ENCODE assay signal across 35 cellular contexts in the genomic region with DNA sequence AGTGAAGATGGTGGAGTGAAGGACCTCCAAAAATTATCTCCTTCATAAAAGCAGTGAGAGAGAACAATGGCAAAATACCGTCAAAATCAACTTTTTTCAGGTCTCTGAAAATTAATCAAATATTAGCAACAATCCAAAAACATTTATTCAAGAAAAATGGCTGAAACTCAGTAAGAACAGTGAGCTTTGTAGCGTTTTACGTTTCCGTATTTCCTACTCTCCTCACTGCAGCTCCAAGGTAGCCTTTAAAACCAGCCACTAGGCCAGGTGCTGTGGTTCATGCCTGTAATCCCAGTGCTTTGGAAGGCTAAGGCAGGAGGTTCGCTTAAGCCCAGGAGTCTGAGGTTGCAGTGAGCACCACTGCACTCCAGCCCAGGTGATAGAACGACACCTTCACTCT. TPM values are rescaled to one million over a fixed set of nuclear protein-coding genes. Genes with fewer than 3 reads are reported as not detected.
"Had no signal": no experiment of that assay in that cellular context is flagged by ENCODE, and none has a peak within 500 bp of the region (broad histone marks: within the 10 kb centered on the region; RNA-seq: fewer than 3 reads in every experiment).

No MANE protein-coding gene starts in this region.

- H3K27me3 Mint-ChIP-seq: activated CD4-positive, alpha-beta memory T cell treated with anti-CD3 and anti-CD28 coated beads for 36 hours; activated naive CD8-positive, alpha-beta T cell treated with anti-CD3 and anti-CD28 coated beads, Interleukin-2, amount 10 ng/mL, durations not matched to agents 7 days and 5 days had no signal

- FAIRE-seq: astrocyte, bronchial epithelial cell had no signal

- H3K4me3 Mint-ChIP-seq: activated B cell treated with CpG ODN at 0.5 μM for 24 hours; activated CD4-positive, alpha-beta memory T cell treated with anti-CD3 and anti-CD28 coated beads for 36 hours; activated naive CD4-positive, alpha-beta T cell treated with anti-CD3 and anti-CD28 coated beads for 36 hours; activated naive CD8-positive, alpha-beta T cell treated with anti-CD3 and anti-CD28 coated beads, Interleukin-2, amount 10 ng/mL, durations not matched to agents 7 days and 5 days; activated T-cell treated with anti-CD3 and anti-CD28 coated beads, Interleukin-2, amount 50 U/mL, for 4 hours; activated T-helper 1 cell treated with anti-CD3 and anti-CD28 coated beads, Interleukin-12 subunit alpha, Interleukin-12 subunit beta, Interleukin-2, Interleukin-4 antibody, amounts not matched to agents 30 ng/mL and 10 ng/mL and 1 ng/mL, durations not matched to agents 14 hours and 24 hours and 36 hours had no signal

- H3K4me3 ChIP-seq: body of pancreas, PC-9 had no signal

- H3K27ac ChIP-seq: body of pancreas, KMS-11, PC-9, VCaP had no signal

- DNase-seq: activated B cell treated with CpG ODN at 0.5 μM for 24 hours; activated CD4-positive, alpha-beta memory T cell treated with anti-CD3 and anti-CD28 coated beads for 36 hours; activated CD4-positive, alpha-beta T cell treated with anti-CD3 and anti-CD28 coated beads for 4 hours; activated CD4-positive, alpha-beta T cell treated with anti-CD3 and anti-CD28 coated beads, Interleukin-2, amount 50 U/mL, for 1 hour; activated CD4-positive, CD25-positive, alpha-beta regulatory T cell treated with anti-CD3 and anti-CD28 coated beads, Interleukin-2, amount 50 U/mL, for 72 hours; activated CD8-positive, alpha-beta memory T cell treated with anti-CD3 and anti-CD28 coated beads, Interleukin-2, amount 50 U/mL, for 4 hours; activated gamma-delta T cell treated with Interleukin-2 at 50 U/mL for 16 hours; activated naive CD4-positive, alpha-beta T cell treated with anti-CD3 and anti-CD28 coated beads for 36 hours; activated naive CD8-positive, alpha-beta T cell treated with anti-CD3 and anti-CD28 coated beads, Interleukin-2, amount 10 ng/mL, durations not matched to agents 7 days and 5 days; activated T-cell treated with anti-CD3 and anti-CD28 coated beads for 4 hours; activated T-cell treated with anti-CD3 and anti-CD28 coated beads, Interleukin-2, amount 50 U/mL, for 4 hours; amygdala; body of pancreas; caudate nucleus; MM.1S; MV-4-11; NCI-H1092; NCI-H1436 treated with DMSO at 0.1 percent for 48 hours; NCI-H1694 treated with DMSO at 0.1 percent for 48 hours; NCI-H2029; NCI-H510A; NCI-H526; NCI-H748 treated with DMSO at 0.1 percent for 48 hours; NK-92 treated with Interleukin-12 subunit alpha and Interleukin-12 subunit beta, amount 100 ng/mL, for 24 hours; PC-9; Right ventricle myocardium superior; SW 1271; T-helper 1 cell; T-helper 2 cell; T-helper 9 cell had no signal

- H3K4me1 Mint-ChIP-seq: activated B cell treated with CpG ODN at 0.5 μM for 24 hours had no signal

- H3K4me1 ChIP-seq: body of pancreas had no signal

- H3K27ac Mint-ChIP-seq: activated B cell treated with CpG ODN at 0.5 μM for 24 hours; activated CD4-positive, alpha-beta memory T cell treated with anti-CD3 and anti-CD28 coated beads for 36 hours; activated naive CD8-positive, alpha-beta T cell treated with anti-CD3 and anti-CD28 coated beads, Interleukin-2, amount 10 ng/mL, durations not matched to agents 7 days and 5 days; activated T-helper 1 cell treated with anti-CD3 and anti-CD28 coated beads, Interleukin-12 subunit alpha, Interleukin-12 subunit beta, Interleukin-2, Interleukin-4 antibody, amounts not matched to agents 30 ng/mL and 10 ng/mL and 1 ng/mL, durations not matched to agents 14 hours and 24 hours and 36 hours had no signal

- ATAC-seq: activated T-cell treated with anti-CD3 and anti-CD28 coated beads, Interleukin-2, amount 50 U/mL, for 4 hours; body of pancreas had no signal

- H3K4me2 ChIP-seq: KMS-11, PC-9 had no signal

RNA-seq across cellular contexts. Expression of gene ATP10A, which starts 38.5 kb away (rescaled TPM):
- total RNA-seq: activated B cell treated with CpG ODN at 0.5 μM for 24 hours, PC-9 had no signal
